Comparison of ENCODE assay signal across 11 cellular contexts in genomic region chr2:237591379-237591881, GRCh38. TPM values are rescaled to one million over a fixed set of nuclear protein-coding genes. Genes with fewer than 3 reads are reported as not detected.
DNase-seq lines count a peak whose midpoint lies in the region; TF ChIP-seq lines count a peak whose summit lies in the region.
"Had no signal": no experiment of that assay in that cellular context is flagged by ENCODE, and none has a peak within 500 bp of the region (broad histone marks: within the 10 kb centered on the region; RNA-seq: fewer than 3 reads in every experiment).

No MANE protein-coding gene starts in this region.

- H3K36me3 ChIP-seq in osteoblast (ENCODE audit: insufficient read depth, low read length): no peaks in the 10 kb centered on the region
- H3K36me3 ChIP-seq: gastrocnemius medialis, right atrium auricular region had no signal

- H3K4me3 Mint-ChIP-seq in HFFc6: no peak overlapping the region

- H3K36me3 Mint-ChIP-seq in HFFc6 (ENCODE audit: low read depth): no peaks in the 10 kb centered on the region

- no peak overlapping the region for H3K4me2 ChIP-seq in osteoblast (ENCODE audit: insufficient read depth, low read length)

- H3K27me3 Mint-ChIP-seq in HFFc6 (ENCODE audit: insufficient read depth): no peaks in the 10 kb centered on the region; the same call in none of the 2 replicates

- peaks cover 12% of the 10 kb centered on the region for H3K4me1 ChIP-seq in osteoblast (ENCODE audit: insufficient read depth, low read length)

- no peaks in the 10 kb centered on the region for H3K9me3 ChIP-seq in osteoblast (ENCODE audit: low read depth, low read length)
- H3K9me3 ChIP-seq: gastrocnemius medialis, right atrium auricular region had no signal

- TF ChIP-seq CTCF in coronary artery (IDR thresholded peaks at IDR 0.05): no peak
- TF ChIP-seq CTCF in osteoblast (IDR thresholded peaks at IDR 0.05; ENCODE audit: extremely low read depth, low read depth, low read length): no peak
- TF ChIP-seq CTCF in HFFc6 (IDR thresholded peaks at IDR 0.05): no peak

- no peaks in the 10 kb centered on the region for H3K9me3 Mint-ChIP-seq in HFFc6
- H3K9me3 Mint-ChIP-seq: activated T-helper 2 cell treated with anti-CD3 and anti-CD28 coated beads, Interferon-gamma antibody, Interleukin-2, Interleukin-4, amounts not matched to agents 10 μg/mL and 5 μg/mL and 100 μg/mL, durations not matched to agents 14 hours and 24 hours and 36 hours had no signal

- peaks cover 16% of the 10 kb centered on the region for H3K4me1 Mint-ChIP-seq in HFFc6 (ENCODE audit: low read depth)

- peak overlapping the region; percentile 65 for H2AFZ ChIP-seq in osteoblast (ENCODE audit: low read length)

- no peaks in the 10 kb centered on the region for H4K20me1 ChIP-seq in osteoblast (ENCODE audit: insufficient read depth, low read length)

- no peak overlapping the region for H3K27ac Mint-ChIP-seq in HFFc6
- H3K27ac Mint-ChIP-seq: activated T-helper 2 cell treated with anti-CD3 and anti-CD28 coated beads, Interferon-gamma antibody, Interleukin-2, Interleukin-4, amounts not matched to agents 10 μg/mL and 5 μg/mL and 100 μg/mL, durations not matched to agents 14 hours and 24 hours and 36 hours had no signal

- no peaks in the 10 kb centered on the region for H3K79me2 ChIP-seq in osteoblast (ENCODE audit: insufficient read depth, low read length)

- H3K4me3 ChIP-seq in coronary artery (peak overlapping the region; percentile 3), osteoblast (ENCODE audit: insufficient read depth, low read length) (no peak overlapping the region)
- H3K4me3 ChIP-seq: gastrocnemius medialis, right atrium auricular region had no signal

- DNase-seq in ELF-1 (ENCODE audit: low read depth, low spot score): peak; percentile 76
- DNase-seq in NCI-H226: peak; percentile 87
- DNase-seq in coronary artery (ENCODE audit: low spot score): no peak
- no peak for DNase-seq in osteoblast (ENCODE audit: insufficient read length, low spot score, missing footprints)
- no peak for DNase-seq in NCI-H82 treated with DMSO at 0.1 percent for 48 hours (lab: John Stamatoyannopoulos, UW; ENCODE audit: unreplicated experiment)
- no peak for DNase-seq in NCI-H526 (lab: John Stamatoyannopoulos, UW)
- no peak for DNase-seq in HFFc6
- DNase-seq in NCI-H1436 treated with DMSO at 0.1 percent for 48 hours (lab: John Stamatoyannopoulos, UW): no peak
- DNase-seq: gastrocnemius medialis had no signal

- H3K27me3 ChIP-seq in osteoblast (ENCODE audit: insufficient read depth, low read length): peaks cover 10% of the 10 kb centered on the region
- H3K27me3 ChIP-seq: gastrocnemius medialis, right atrium auricular region had no signal

- no peak overlapping the region for H3K27ac ChIP-seq in coronary artery
- no peak overlapping the region for H3K27ac ChIP-seq in osteoblast (ENCODE audit: low read depth, low read length)
- H3K27ac ChIP-seq: gastrocnemius medialis had no signal

RNA-seq across cellular contexts. Expression of gene RAB17, which starts 0.9 kb away (rescaled TPM):
- total RNA-seq in osteoblast: 0.36 TPM in 1 of 2 replicates, not detected in the other
- total RNA-seq in HFFc6 (2021; fragmentation: NEBNext Ultra II Directional; extraction: Animal tissue kit (Norgen Biotek cat#: 25700)): under 1 TPM in 4 of 6 experiments, not detected in 2; 0.13 to 0.36 (median 0.25) TPM

RNA-seq across cellular contexts. Expression of gene PRLH, which starts 25.1 kb away (rescaled TPM):
- not detected in 2 replicates for total RNA-seq in osteoblast
- total RNA-seq in HFFc6 (2021; fragmentation: NEBNext Ultra II Directional; extraction: Animal tissue kit (Norgen Biotek cat#: 25700)): not detected
- total RNA-seq: activated T-helper 2 cell treated with anti-CD3 and anti-CD28 coated beads, Interferon-gamma antibody, Interleukin-2, Interleukin-4, amounts not matched to agents 10 μg/mL and 5 μg/mL and 100 μg/mL, durations not matched to agents 14 hours and 24 hours and 36 hours; gastrocnemius medialis; right atrium auricular region had no signal

RNA-seq across cellular contexts. Expression of gene LRRFIP1, which starts 36.0 kb away (rescaled TPM):
- 48.3 and 51.8 TPM in 2 replicates for total RNA-seq in osteoblast
- total RNA-seq in HFFc6 (2021; fragmentation: NEBNext Ultra II Directional; extraction: Animal tissue kit (Norgen Biotek cat#: 25700)): 100 to 1,000 TPM in 4 of 6 experiments, 10 to 100 TPM in 2; 90.6 to 107 (median 102) TPM

Comparison
In these comparisons a context has a peak if more than half of its experiments do, and no peak if none do; other contexts are left out.
1. DNase-seq: peak in ELF-1 (single experiment) and NCI-H226 (single experiment); none in coronary artery (single experiment), osteoblast (single experiment), NCI-H82 treated with DMSO at 0.1 percent for 48 hours (single experiment), NCI-H526 (0 of 2), HFFc6 (single experiment) and NCI-H1436 treated with DMSO at 0.1 percent for 48 hours (single experiment).